8 cellular contexts compared by ENCODE assay signal in the genomic region with DNA sequence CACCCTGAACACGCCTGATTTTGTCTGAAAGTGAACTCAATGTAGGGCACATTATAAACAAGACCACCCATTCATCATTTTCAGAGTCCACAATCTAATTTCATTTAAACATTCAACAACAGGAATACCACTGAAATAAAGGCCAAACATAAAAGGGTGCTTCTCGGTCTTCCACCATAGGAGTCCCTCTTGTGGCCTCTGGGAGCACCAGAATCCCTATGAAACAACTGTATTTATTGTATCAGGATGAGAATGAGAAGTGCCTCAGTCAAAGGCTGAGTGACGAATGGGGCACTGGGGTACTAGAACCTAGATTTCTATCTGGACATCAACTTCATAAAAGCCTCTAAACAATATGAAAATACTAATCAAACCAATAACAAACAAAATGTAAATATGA. TPM values are rescaled to one million over a fixed set of nuclear protein-coding genes. Genes with fewer than 3 reads are reported as not detected.
DNase-seq lines count a peak whose midpoint lies in the region; ATAC-seq and TF ChIP-seq lines count a peak whose summit lies in the region.
"Had no signal": no experiment of that assay in that cellular context is flagged by ENCODE, and none has a peak within 500 bp of the region (broad histone marks: within the 10 kb centered on the region; RNA-seq: fewer than 3 reads in every experiment).

No MANE protein-coding gene starts in this region.

- TF ChIP-seq CTCF in GM12873 (IDR thresholded peaks at IDR 0.05; ENCODE audit: insufficient read depth, low read depth, low read length, missing control alignments) = peak; percentile 13
- TF ChIP-seq CTCF in fibroblast of villous mesenchyme (IDR thresholded peaks at IDR 0.05; ENCODE audit: insufficient read depth, low read depth, low read length) = peak; percentile 45
- peak in 1 of 7 experiments; percentile 6 for TF ChIP-seq CTCF in stomach (IDR thresholded peaks at IDR 0.05)

- in situ Hi-C loops in SK-MEL-5 (cut with HindIII; ENCODE audit: low pct_unique_long_range_greater_than_20kb, low sequenced_read_pairs) = no loop called here

- H3K36me3 Mint-ChIP-seq in immature natural killer cell = peaks cover 20 to 37% (median 21%) of the 10 kb centered on the region in 3 donors

- TF ChIP-seq POLR2A in stomach (IDR thresholded peaks at IDR 0.05) = no peak

- peaks cover 18 to 63% (median 42%) of the 10 kb centered on the region in 4 donors for H3K4me1 ChIP-seq in stomach

- H3K36me3 ChIP-seq in stomach = peaks cover 36 to 75% (median 66%) of the 10 kb centered on the region in 4 donors

- ATAC-seq in HG02884 (IDR thresholded peaks at IDR 0.05; ENCODE audit: unreplicated experiment) = no peak

- 67 to 78% (median 69%) methylated on average over 3 of the region's 3 CpGs for WGBS in stomach, 5 donors

- TF ChIP-seq EP300 in stomach (IDR thresholded peaks at IDR 0.05) = no peak

- DNase-seq in SK-MEL-5 (ENCODE audit: low read depth, low spot score) = peak; percentile 59
- DNase-seq in fibroblast of villous mesenchyme (ENCODE audit: low read depth) = no peak
- DNase-seq in stomach = no peak
- no peak for DNase-seq in immature natural killer cell
- DNase-seq in NCI-H2029 (lab: John Stamatoyannopoulos, UW) = no peak

- H3K27ac ChIP-seq in stomach = peak overlapping the region in 4 of 5 donors; percentile 18 to 77 (median 60)

- H3K9me3 ChIP-seq in stomach = no peaks in the 10 kb centered on the region

- no peaks in the 10 kb centered on the region for H3K27me3 ChIP-seq in stomach

- peaks cover 0 to 1% (median 0%) of the 10 kb centered on the region in 3 donors for H3K27me3 Mint-ChIP-seq in immature natural killer cell (ENCODE audit: low read depth in 3 of 3)

- H3K4me3 ChIP-seq in fibroblast of villous mesenchyme (ENCODE audit: low read depth, low read length) (no peak overlapping the region), stomach (no peak overlapping the region)

- H3K4me1 Mint-ChIP-seq in immature natural killer cell = peaks cover 5 to 20% of the 10 kb centered on the region in 2 donors

- H3K4me3 Mint-ChIP-seq in immature natural killer cell = no peak overlapping the region
- H3K4me3 Mint-ChIP-seq: nephron had no signal

- H3K9me3 Mint-ChIP-seq in immature natural killer cell = no peaks in the 10 kb centered on the region
- H3K9me3 Mint-ChIP-seq: nephron had no signal

- intact Hi-C loops in stomach (cut with DNase I; ENCODE audit: low total_unique reads) = no loop called here

- H3K27ac Mint-ChIP-seq in immature natural killer cell = peak overlapping the region in 1 of 6 donors; percentile 30

RNA-seq across cellular contexts. Expression of a gene that starts 40.4 kb away (rescaled TPM):
- 0.26 and 0.35 TPM in 2 replicates for total RNA-seq in SK-MEL-5 (2014; rRNA removed; shearing (Covaris generic))
- 0.15 TPM in 1 of 2 replicates, not detected in the other for polyA plus RNA-seq in SK-MEL-5 (2015; cell fraction: cytosol; rRNA removed)
- 0.05 TPM in 1 of 2 replicates, not detected in the other for polyA plus RNA-seq in SK-MEL-5 (2015; cell fraction: nucleus; rRNA removed)
- total RNA-seq in fibroblast of villous mesenchyme (0.43 and 0.97 TPM in 2 replicates), stomach (10 to 100 TPM in 1 of 5 donors, 1 to 10 TPM in 2, not detected in 2; 1.0 to 10.7 (median 1.3) TPM)
- polyA plus RNA-seq in stomach (1 to 10 TPM in 1 of 3 donors, under 1 TPM in 2; 0.50 to 2.6 (median 0.92) TPM), immature natural killer cell (not detected)
